Comparison of ENCODE assay signal across 8 cellular contexts in the genomic region with DNA sequence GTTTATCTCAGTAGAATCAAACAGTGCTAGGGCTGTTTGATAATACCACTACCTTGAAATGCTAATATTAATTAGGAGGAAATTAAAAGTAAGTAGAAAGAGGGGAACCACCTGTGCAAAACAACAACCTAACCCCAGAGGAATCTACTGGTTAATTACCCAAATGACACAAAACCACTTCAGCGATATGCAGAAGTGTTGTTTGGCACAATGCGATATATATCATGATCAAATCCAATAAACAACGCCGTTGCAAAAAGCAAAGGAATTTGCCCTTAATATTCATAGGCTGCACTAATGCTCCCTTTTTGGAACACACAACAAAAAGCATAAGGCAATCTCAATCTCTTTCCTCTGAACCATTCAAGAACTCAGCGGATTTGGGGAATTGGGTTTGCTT. TPM values are rescaled to one million over a fixed set of nuclear protein-coding genes. Genes with fewer than 3 reads are reported as not detected.
DNase-seq lines count a peak whose midpoint lies in the region; ATAC-seq and TF ChIP-seq lines count a peak whose summit lies in the region.

No MANE protein-coding gene starts in this region.

- H3K79me2 ChIP-seq in hepatocyte, result peaks cover 65% of the 10 kb centered on the region

- H2AFZ ChIP-seq in hepatocyte, result no peak overlapping the region

- no peak for TF ChIP-seq POLR2A in spleen (IDR thresholded peaks at IDR 0.05)

- H3K4me2 ChIP-seq in hepatocyte, result peak overlapping the region; percentile 88

- H4K20me1 ChIP-seq in hepatocyte (ENCODE audit: insufficient read depth, poor library complexity, severe bottlenecking), result peaks cover 56% of the 10 kb centered on the region

- peak; percentile 58 for DNase-seq in DMS79 treated with DMSO at 0.1 percent for 48 hours (lab: John Stamatoyannopoulos, UW)
- no peak for DNase-seq in DMS79 (lab: John Stamatoyannopoulos, UW)
- DNase-seq in WERI-Rb-1, result no peak
- no peak for DNase-seq in hepatocyte (ENCODE audit: low spot score)
- no peak for DNase-seq in spleen
- DNase-seq in hepatic stellate cell (ENCODE audit: low spot score), result no peak

- no peaks in the 10 kb centered on the region for H3K9me2 ChIP-seq in hepatocyte (replicated peaks; ENCODE audit: insufficient read depth)

- H3K4me3 ChIP-seq in WERI-Rb-1 (ENCODE audit: low read depth, low read length) (peak overlapping the region; percentile 90), hepatocyte (peak overlapping the region; percentile 94), spleen (peak overlapping the region in 6 of 8 donors; percentile 75 to 86 (median 84))

- H3K4me1 ChIP-seq in hepatocyte (ENCODE audit: insufficient read depth), result peaks cover 20% of the 10 kb centered on the region
- H3K4me1 ChIP-seq in spleen, result peaks cover 26 to 79% (median 55%) of the 10 kb centered on the region in 6 donors

- H3K9me3 ChIP-seq in WERI-Rb-1 (ENCODE audit: severe bottlenecking) (no peaks in the 10 kb centered on the region), hepatocyte (ENCODE audit: low read depth) (no peaks in the 10 kb centered on the region), spleen (no peaks in the 10 kb centered on the region)

- no peaks in the 10 kb centered on the region for H3K27me3 ChIP-seq in WERI-Rb-1 (ENCODE audit: insufficient read depth, low read depth, severe bottlenecking)
- H3K27me3 ChIP-seq in hepatocyte, result no peaks in the 10 kb centered on the region
- no peaks in the 10 kb centered on the region for H3K27me3 ChIP-seq in spleen (replicated peaks in 1 of 7)

- H3K36me3 ChIP-seq in WERI-Rb-1, result peaks cover 22% of the 10 kb centered on the region
- no peaks in the 10 kb centered on the region for H3K36me3 ChIP-seq in hepatocyte (replicated peaks; ENCODE audit: insufficient read depth, low read depth)
- peaks cover 0 to 10% (median 0%) of the 10 kb centered on the region in 6 donors for H3K36me3 ChIP-seq in spleen

- ATAC-seq in GM18909 (IDR thresholded peaks at IDR 0.05; ENCODE audit: poor library complexity, unreplicated experiment), result no peak
- no peak for ATAC-seq in GM18907 (IDR thresholded peaks at IDR 0.05; ENCODE audit: unreplicated experiment)

- intact Hi-C loops in spleen (cut with DNase I; ENCODE audit: low total_unique reads), result no loop called here

- TF ChIP-seq CTCF in WERI-Rb-1 (IDR thresholded peaks at IDR 0.05; ENCODE audit: low read depth, low read length), result no peak
- no peak for TF ChIP-seq CTCF in hepatocyte (IDR thresholded peaks at IDR 0.05; ENCODE audit: poor library complexity)
- TF ChIP-seq CTCF in spleen (IDR thresholded peaks at IDR 0.05 in 8 of 11, conservative IDR thresholded peaks at IDR 0.05 in 3 of 11), result no peak

- no peak overlapping the region; the same call in 1 of the 2 replicates for H3K27ac ChIP-seq in WERI-Rb-1
- peak overlapping the region; percentile 99 for H3K27ac ChIP-seq in hepatocyte
- H3K27ac ChIP-seq in spleen, result peak overlapping the region in 3 of 8 donors; percentile 97 to 98 (median 97)

- WGBS in hepatocyte (ENCODE audit: low lambda C conversion rate, missing lambda C conversion rate), result 45% methylated on average over 5 of the region's 5 CpGs
- 41 to 61% (median 54%) methylated on average over 5 of the region's 5 CpGs for WGBS in spleen, 5 donors

RNA-seq across cellular contexts. Expression of a gene that starts 1.6 kb away (rescaled TPM):
- total RNA-seq in hepatocyte, result 92.4 and 98.6 TPM in 2 replicates
- 41.0 and 49.7 TPM in 2 replicates for polyA plus RNA-seq in hepatocyte
- total RNA-seq in spleen, result 100 to 1,000 TPM in 3 of 7 donors, 10 to 100 TPM in 4; 47.5 to 172 (median 57.9) TPM
- 10 to 100 TPM in 2 of 3 donors, 1 to 10 TPM in 1; 9.1 to 15.9 (median 11.9) TPM for polyA plus RNA-seq in spleen

RNA-seq across cellular contexts. Expression of a gene that starts 29.2 kb away (rescaled TPM):
- total RNA-seq in hepatocyte (5.1 and 6.0 TPM in 2 replicates), spleen (1 to 10 TPM; 1.0 to 3.2 (median 1.7) TPM)
- polyA plus RNA-seq in hepatocyte (4.3 and 4.7 TPM in 2 replicates), spleen (1 to 10 TPM in 2 of 3 donors, under 1 TPM in 1; 0.91 to 1.4 (median 1.3) TPM)
